ENCODE assay signal across 9 cellular contexts in the genomic region with DNA sequence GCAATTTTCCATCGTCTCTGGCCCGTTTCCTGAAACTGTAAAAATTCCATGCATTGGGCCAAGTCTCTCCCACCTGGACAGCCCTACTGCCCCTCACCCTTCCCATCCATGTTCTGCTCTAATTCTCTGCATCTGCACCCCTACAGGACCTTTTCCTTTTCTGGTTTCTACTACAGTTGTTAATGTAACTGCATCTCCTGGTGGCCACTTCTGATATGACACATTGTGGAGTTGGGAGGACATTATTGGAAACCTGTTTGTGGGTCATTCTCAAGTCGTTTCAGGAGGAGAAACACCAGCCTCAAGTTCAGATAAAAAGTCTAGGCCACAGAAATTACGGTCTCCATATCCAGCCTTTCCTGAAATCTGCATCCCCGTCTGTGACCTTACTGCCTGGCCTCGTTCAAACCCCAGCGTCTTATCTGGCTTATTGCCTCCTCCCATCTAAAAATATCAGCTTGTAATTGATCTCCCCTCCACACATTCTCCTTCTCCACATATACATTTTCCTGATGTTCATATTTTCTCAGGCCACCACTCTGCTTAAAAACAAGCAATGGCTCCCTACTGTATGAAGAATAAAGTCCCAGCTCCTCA. TPM values are rescaled to one million over a fixed set of nuclear protein-coding genes. Genes with fewer than 3 reads are reported as not detected.
DNase-seq lines count a peak whose midpoint lies in the region; ATAC-seq, FAIRE-seq and TF ChIP-seq lines count a peak whose summit lies in the region.
"Had no signal": no experiment of that assay in that cellular context is flagged by ENCODE, and none has a peak within 500 bp of the region (broad histone marks: within the 10 kb centered on the region; RNA-seq: fewer than 3 reads in every experiment).

No MANE protein-coding gene starts in this region.

- H2BK15ac ChIP-seq in H9 (ENCODE audit: low read depth, low read length), result no peak overlapping the region

- H3K4me1 Mint-ChIP-seq in H9, result peaks cover 0 to 3% of the 10 kb centered on the region in 2 experiments; a peak in 2 of 4 replicates

- FAIRE-seq in RCC 7860 (lab: Jason Lieb, UNC) (no peak), bronchial epithelial cell (lab: Jason Lieb, UNC) (no peak)
- FAIRE-seq: A204.1 had no signal

- H3K9ac ChIP-seq in H9 (ENCODE audit: extremely low read depth, insufficient read length, low read length), result no peak overlapping the region

- H3K4me1 ChIP-seq in H9 (ENCODE audit: insufficient read depth, low read length) (no peaks in the 10 kb centered on the region; the same call in 1 of the 2 replicates), thyroid gland (no peaks in the 10 kb centered on the region)

- peak; percentile 81 for ATAC-seq in left lobe of liver
- ATAC-seq in HG02840 (IDR thresholded peaks at IDR 0.05; ENCODE audit: low FRiP score, unreplicated experiment), result no peak

- no peaks in the 10 kb centered on the region for H3K27me3 Mint-ChIP-seq in H9 (ENCODE audit: low read depth)

- H3K18ac ChIP-seq in H9 (ENCODE audit: insufficient read length, low read depth, low read length), result no peak overlapping the region

- no peak overlapping the region for H3K4ac ChIP-seq in H9 (ENCODE audit: low read depth, low read length)

- H2BK5ac ChIP-seq in H9 (ENCODE audit: insufficient read length, low read length), result no peak overlapping the region

- no peaks in the 10 kb centered on the region for H3K79me1 ChIP-seq in H9 (ENCODE audit: insufficient read depth, low read depth, low read length, poor library complexity, severe bottlenecking)

- H3K4me2 ChIP-seq in H9 (ENCODE audit: insufficient read depth, insufficient read length, low read length), result no peak overlapping the region

- H2AFZ ChIP-seq in H9 (ENCODE audit: low read length), result no peak overlapping the region

- H4K91ac ChIP-seq in H9 (ENCODE audit: insufficient read length, low read depth, low read length), result no peak overlapping the region

- no peak overlapping the region for H2BK20ac ChIP-seq in H9 (ENCODE audit: low read depth, low read length, poor library complexity, severe bottlenecking)

- no peak overlapping the region for H3K4me3 Mint-ChIP-seq in H9

- peak; percentile 81 for TF ChIP-seq CTCF in H9 (conservative IDR thresholded peaks at IDR 0.05)
- peak; percentile 70 for TF ChIP-seq CTCF in bronchial epithelial cell (IDR thresholded peaks at IDR 0.05; ENCODE audit: insufficient read depth, low read length, severe bottlenecking)
- peak; percentile 75 to 96 (median 92) for TF ChIP-seq CTCF in thyroid gland (IDR thresholded peaks at IDR 0.05)

- H3K23me2 ChIP-seq in H9 (ENCODE audit: insufficient read length, low read depth, low read length, poor library complexity, severe bottlenecking), result no peaks in the 10 kb centered on the region

- H3K23ac ChIP-seq in H9 (ENCODE audit: insufficient read length, low read depth, low read length), result no peak overlapping the region

- H3K27ac ChIP-seq in H9 (ENCODE audit: insufficient read length, low read depth, low read length) (no peak overlapping the region), thyroid gland (no peak overlapping the region)

- H3K79me2 ChIP-seq in H9 (ENCODE audit: insufficient read depth, low read length), result no peaks in the 10 kb centered on the region

- no CpG with 5 or more reads among the region's 7 CpGs for WGBS in H9 (ENCODE audit: extremely low coverage, insufficient read length, low lambda C conversion rate)
- 61 to 65% methylated on average over 7 of the region's 7 CpGs for WGBS in thyroid gland, 2 donors

- no peak overlapping the region for H2BK12ac ChIP-seq in H9 (ENCODE audit: insufficient read length, low read depth, low read length)

- DNase-seq in DMS 273 (lab: John Stamatoyannopoulos, UW; ENCODE audit: unreplicated experiment) (peak; percentile 64), DMS 273 treated with DMSO at 0.1 percent for 48 hours (lab: John Stamatoyannopoulos, UW) (no peak), H9 (peak; percentile 62), RCC 7860 (ENCODE audit: low spot score) (peak; percentile 16), bronchial epithelial cell (ENCODE audit: low read depth) (peak; percentile 64), left lobe of liver (ENCODE audit: low spot score) (no peak), thyroid gland (peak; percentile 59 to 63)

- H3K27ac Mint-ChIP-seq in H9, result no peak overlapping the region

- H3K27me3 ChIP-seq in H9 (ENCODE audit: insufficient read depth, low read length) (no peaks in the 10 kb centered on the region), bronchial epithelial cell (ENCODE audit: control insufficient read depth, insufficient read depth, low read length) (no peaks in the 10 kb centered on the region), thyroid gland (no peaks in the 10 kb centered on the region)

- H4K5ac ChIP-seq in H9 (ENCODE audit: insufficient read length, low read depth, low read length), result no peak overlapping the region

- intact Hi-C loops in thyroid gland (cut with DNase I), result loop anchor here (10.0 kb wide), 1 partner anchor 319 kb away; no protein-coding TSS in a partner anchor

- H3K36me3 ChIP-seq in bronchial epithelial cell (ENCODE audit: control insufficient read depth, insufficient read depth, low read length) (no peaks in the 10 kb centered on the region), thyroid gland (no peaks in the 10 kb centered on the region)

- no peak overlapping the region for H4K8ac ChIP-seq in H9 (replicated peaks; ENCODE audit: insufficient read length, low read depth, low read length)

- no peak overlapping the region for H3K14ac ChIP-seq in H9 (ENCODE audit: insufficient read depth, low read length)

- TF ChIP-seq POLR2A in thyroid gland (IDR thresholded peaks at IDR 0.05), result no peak

- H3K4me3 ChIP-seq in bronchial epithelial cell (ENCODE audit: low read depth, low read length) (no peak overlapping the region), thyroid gland (replicated peaks in 1 of 3) (no peak overlapping the region)

- no peak overlapping the region for H3K56ac ChIP-seq in H9 (ENCODE audit: insufficient read length, low read depth, low read length)

- H3K9me3 ChIP-seq in H9 (ENCODE audit: control insufficient read depth, low read depth, low read length), result no peaks in the 10 kb centered on the region
- no peaks in the 10 kb centered on the region for H3K9me3 ChIP-seq in thyroid gland

- H4K20me1 ChIP-seq in H9 (ENCODE audit: control insufficient read depth, insufficient read depth, insufficient read length), result no peaks in the 10 kb centered on the region

- peaks cover 0 to 6% of the 10 kb centered on the region in 2 experiments; a peak in 3 of 5 replicates for H3K9me3 Mint-ChIP-seq in H9

- H3K36me3 Mint-ChIP-seq in H9 (ENCODE audit: insufficient read depth in 1 of 3, low read depth in 3 of 3), result peaks cover 0 to 5% (median 0%) of the 10 kb centered on the region in 3 experiments; a peak in 3 of 7 replicates

- no peak overlapping the region for H2AK5ac ChIP-seq in H9 (ENCODE audit: insufficient read length, low read length)

- H3T11ph ChIP-seq in H9 (ENCODE audit: low read length), result no peak overlapping the region

- no peak overlapping the region for H2BK120ac ChIP-seq in H9 (ENCODE audit: low read depth, low read length, poor library complexity, severe bottlenecking)

RNA-seq across cellular contexts. Expression of a gene that starts 37.6 kb away (rescaled TPM):
- 0.63 and 0.75 TPM in 2 replicates for total RNA-seq in H9 (2021)
- total RNA-seq in bronchial epithelial cell, result 15.6 and 21.3 TPM in 2 replicates
- total RNA-seq in left lobe of liver, result 11.6 TPM
- 100 to 1,000 TPM; 459 to 634 (median 503) TPM for total RNA-seq in thyroid gland

Comparison
In these comparisons a context has a peak if more than half of its experiments do, and no peak if none do; other contexts are left out.
1. DNase-seq: peak in DMS 273 (single experiment), H9 (single experiment), RCC 7860 (single experiment), bronchial epithelial cell (single experiment) and thyroid gland (2 of 2); none in DMS 273 treated with DMSO at 0.1 percent for 48 hours (single experiment) and left lobe of liver (single experiment).
2. RNA of a gene that starts 37.6 kb away (total RNA-seq): 459 to 634 TPM in thyroid gland; 15.6 to 21.3 TPM in bronchial epithelial cell, 11.6 TPM in left lobe of liver (single experiment) and 0.63 to 0.75 TPM in H9; every median in the first group is over 10 times any median in the second.
3. Peak in every context shown above with its lines, with median percentiles within 50 percentile points of each other: CTCF ChIP-seq.